ENCODE assay signal across 1 cellular context in genomic region chr1:169487153-169487552, GRCh38.
TF ChIP-seq lines count a peak whose summit lies in the region.

No MANE protein-coding gene starts in this region.

TF ChIP-seq in HepG2, 621 proteins besides CTCF, POLR2A, EP300 and RAD21:
- TF ChIP-seq MEIS2 (CRISPR knock-in tag; IDR thresholded peaks at IDR 0.05) (no peak), ZNF775 (CRISPR knock-in tag; IDR thresholded peaks at IDR 0.05; ENCODE audit: borderline replicate concordance) (no peak), GATAD1 (CRISPR knock-in tag; IDR thresholded peaks at IDR 0.05) (no peak), ZNF850 (CRISPR knock-in tag; conservative IDR thresholded peaks at IDR 0.05) (no peak), DMAP1 (CRISPR knock-in tag; IDR thresholded peaks at IDR 0.05) (no peak), ZNF354B (CRISPR knock-in tag; IDR thresholded peaks at IDR 0.05) (no peak), FIP1L1 (IDR thresholded peaks at IDR 0.05; ENCODE audit: borderline replicate concordance, insufficient read depth, low read depth, low read length) (no peak), KAT7 (CRISPR knock-in tag; IDR thresholded peaks at IDR 0.05; ENCODE audit: borderline replicate concordance) (0 out of 2 replicates have a peak, but pooled peaks have one; percentile 17), ZBTB8A (CRISPR knock-in tag; IDR thresholded peaks at IDR 0.05; ENCODE audit: borderline replicate concordance, low read depth) (no peak), TAF15 (IDR thresholded peaks at IDR 0.05; ENCODE audit: low read depth, low read length, poor library complexity, severe bottlenecking) (no peak), TGIF2 (CRISPR knock-in tag; IDR thresholded peaks at IDR 0.05) (no peak), HNRNPL (IDR thresholded peaks at IDR 0.05; ENCODE audit: low read depth, low read length) (no peak), HDAC1 (CRISPR knock-in tag; IDR thresholded peaks at IDR 0.05) (no peak), ATF7 (IDR thresholded peaks at IDR 0.05) (peak; percentile 95), ATF7 (CRISPR knock-in tag; IDR thresholded peaks at IDR 0.05) (no peak), GATA4 (IDR thresholded peaks at IDR 0.05; ENCODE audit: borderline replicate concordance, low read depth) (no peak), SP5 (CRISPR knock-in tag; IDR thresholded peaks at IDR 0.05; ENCODE audit: borderline replicate concordance, low read depth) (no peak), JDP2 (CRISPR knock-in tag; IDR thresholded peaks at IDR 0.05; ENCODE audit: borderline replicate concordance) (no peak), CREB1 (IDR thresholded peaks at IDR 0.05) (peak; percentile 69), CREB1 (CRISPR knock-in tag; IDR thresholded peaks at IDR 0.05) (no peak), FOXM1 (CRISPR knock-in tag; IDR thresholded peaks at IDR 0.05) (no peak), PAWR (CRISPR knock-in tag; IDR thresholded peaks at IDR 0.05; ENCODE audit: borderline replicate concordance) (no peak), ZNF615 (CRISPR knock-in tag; IDR thresholded peaks at IDR 0.05; ENCODE audit: borderline replicate concordance) (no peak), ZBTB38 (CRISPR knock-in tag; IDR thresholded peaks at IDR 0.05) (no peak)
- TF ChIP-seq, protein P1, sequence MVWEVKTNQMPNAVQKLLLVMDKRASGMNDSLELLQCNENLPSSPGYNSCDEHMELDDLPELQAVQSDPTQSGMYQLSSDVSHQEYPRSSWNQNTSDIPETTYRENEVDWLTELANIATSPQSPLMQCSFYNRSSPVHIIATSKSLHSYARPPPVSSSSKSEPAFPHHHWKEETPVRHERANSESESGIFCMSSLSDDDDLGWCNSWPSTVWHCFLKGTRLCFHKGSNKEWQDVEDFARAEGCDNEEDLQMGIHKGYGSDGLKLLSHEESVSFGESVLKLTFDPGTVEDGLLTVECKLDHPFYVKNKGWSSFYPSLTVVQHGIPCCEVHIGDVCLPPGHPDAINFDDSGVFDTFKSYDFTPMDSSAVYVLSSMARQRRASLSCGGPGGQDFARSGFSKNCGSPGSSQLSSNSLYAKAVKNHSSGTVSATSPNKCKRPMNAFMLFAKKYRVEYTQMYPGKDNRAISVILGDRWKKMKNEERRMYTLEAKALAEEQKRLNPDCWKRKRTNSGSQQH (CRISPR knock-in tag; IDR thresholded peaks at IDR 0.05; ENCODE audit: low read depth), result no peak
